ENCODE assay signal across 9 cellular contexts in the genomic region with DNA sequence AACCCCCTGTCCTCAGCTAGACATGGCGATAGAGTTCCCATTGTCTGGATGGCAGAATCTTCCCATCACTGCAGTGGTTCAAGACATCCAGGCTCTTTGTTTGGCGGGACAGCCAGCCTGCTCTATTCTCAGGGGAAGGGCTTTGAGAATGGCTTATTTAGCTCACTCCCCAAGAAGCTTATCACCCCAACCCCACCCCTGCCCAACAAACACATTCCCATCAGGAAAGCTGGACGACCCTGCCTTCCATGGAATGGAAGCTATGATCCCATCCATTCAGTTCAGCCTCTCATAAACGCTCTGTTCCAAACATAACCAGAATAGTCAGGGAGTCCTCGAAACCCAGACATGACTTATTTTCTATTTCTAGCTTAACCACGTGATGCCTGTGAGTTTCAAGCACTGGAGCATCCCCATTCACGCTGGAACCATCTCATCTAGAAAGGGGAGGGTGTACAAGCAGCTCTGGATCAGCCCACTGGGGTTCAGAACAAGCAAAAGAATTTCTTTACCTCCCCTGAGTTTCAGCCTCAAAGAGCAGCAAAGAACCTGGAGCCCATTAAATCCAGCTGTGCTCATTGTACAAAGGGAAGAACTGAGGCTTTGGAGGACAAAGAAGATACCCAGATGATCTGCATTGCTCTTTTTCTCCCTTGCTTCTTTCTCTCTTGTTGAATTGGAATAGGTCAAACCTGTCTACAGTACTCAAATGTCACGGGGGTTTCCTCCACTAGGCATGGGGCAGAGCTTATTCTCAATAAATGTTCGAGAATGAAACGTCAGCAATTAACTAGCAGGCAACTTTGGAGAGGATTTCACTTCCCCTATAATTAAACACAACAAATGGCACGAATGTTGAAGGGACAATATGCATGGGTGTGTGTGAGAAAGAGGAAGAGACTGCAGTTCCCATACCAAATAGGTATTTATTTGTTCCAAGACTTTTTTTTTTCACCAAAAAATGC.
DNase-seq lines count a peak whose midpoint lies in the region; ATAC-seq and TF ChIP-seq lines count a peak whose summit lies in the region.
"Had no signal": no experiment of that assay in that cellular context is flagged by ENCODE, and none has a peak within 500 bp of the region (broad histone marks: within the 10 kb centered on the region; RNA-seq: fewer than 3 reads in every experiment).

No MANE protein-coding gene starts in this region.

- POLR2A ChIA-PET in WTC11 (lab: Charles Lee) = interaction anchor here (0.7 kb wide), 1 partner anchor 150 kb away, joined by 3 read pairs; no protein-coding TSS in a partner anchor

- DNase-seq in GM06990 (ENCODE audit: extremely low read depth, insufficient read length) (peak; percentile 51), WTC11 (ENCODE audit: low spot score) (no peak), naive B cell (peak; percentile 88), SHP77 (lab: John Stamatoyannopoulos, UW) (no peak), iPS-NIHi11 (ENCODE audit: low spot score) (no peak)
- DNase-seq in stimulated activated CD4-positive, alpha-beta T cell treated with anti-CD3 and anti-CD28 coated beads, Interleukin-4, amount 100 ng/mL, for 24 hours = no peak
- no peak for DNase-seq in activated CD8-positive, alpha-beta memory T cell treated with anti-CD3 and anti-CD28 coated beads for 24 hours

- H3K27ac Mint-ChIP-seq in WTC11 (peak overlapping the region; percentile 91), naive B cell (peak overlapping the region; percentile 96 to 99 (median 99))

- H3K4me3 Mint-ChIP-seq in WTC11 (no peak overlapping the region), naive B cell (peak overlapping the region; percentile 23 to 83 (median 75))

- H3K4me3 ChIP-seq in GM06990 (replicated peaks; ENCODE audit: low read depth, low read length) = no peak overlapping the region
- H3K4me3 ChIP-seq: dorsolateral prefrontal cortex had no signal

- H3K27me3 Mint-ChIP-seq in WTC11 (ENCODE audit: low read depth) = no peaks in the 10 kb centered on the region
- H3K27me3 Mint-ChIP-seq in naive B cell = no peaks in the 10 kb centered on the region

- no peaks in the 10 kb centered on the region for H3K36me3 ChIP-seq in GM06990 (ENCODE audit: control insufficient read depth, insufficient read depth, low read length)

- CTCF ChIA-PET in WTC11 (lab: Charles Lee) = interaction anchor here (0.8 to 2.0 kb wide), 4 partner anchors 9 to 496 kb away, joined by 3 to 6 read pairs (median 4); no protein-coding TSS in a partner anchor

- H3K36me3 Mint-ChIP-seq in WTC11 (no peaks in the 10 kb centered on the region), naive B cell (no peaks in the 10 kb centered on the region)

- H3K27me3 ChIP-seq in GM06990 (replicated peaks; ENCODE audit: control insufficient read depth, insufficient read depth, low read length) = no peaks in the 10 kb centered on the region
- H3K27me3 ChIP-seq: dorsolateral prefrontal cortex had no signal

- H3K4me1 Mint-ChIP-seq in WTC11 = peaks cover 62% of the 10 kb centered on the region
- peaks cover 58 to 94% (median 77%) of the 10 kb centered on the region in 3 donors for H3K4me1 Mint-ChIP-seq in naive B cell

- H3K9me3 Mint-ChIP-seq in WTC11 = no peaks in the 10 kb centered on the region
- H3K9me3 Mint-ChIP-seq in naive B cell = no peaks in the 10 kb centered on the region

- TF ChIP-seq CTCF in GM06990 (IDR thresholded peaks at IDR 0.05; ENCODE audit: insufficient read depth, low read length, poor library complexity, severe bottlenecking) = no peak
- TF ChIP-seq CTCF in WTC11 (IDR thresholded peaks at IDR 0.05) = no peak

- peak; percentile 59 for ATAC-seq in HG02852 (IDR thresholded peaks at IDR 0.05; ENCODE audit: unreplicated experiment)
- no peak; the same call in 1 of the 2 replicates for ATAC-seq in WTC11
- ATAC-seq in naive B cell (ENCODE audit: low read depth in 2 of 2) = peak; percentile 91 to 92

TF ChIP-seq in WTC11, 78 proteins besides CTCF, POLR2A, EP300 and RAD21:
- TF ChIP-seq ELF4 (CRISPR knock-in tag; IDR thresholded peaks at IDR 0.05; ENCODE audit: low read depth) = no peak
- TF ChIP-seq, protein P1, sequence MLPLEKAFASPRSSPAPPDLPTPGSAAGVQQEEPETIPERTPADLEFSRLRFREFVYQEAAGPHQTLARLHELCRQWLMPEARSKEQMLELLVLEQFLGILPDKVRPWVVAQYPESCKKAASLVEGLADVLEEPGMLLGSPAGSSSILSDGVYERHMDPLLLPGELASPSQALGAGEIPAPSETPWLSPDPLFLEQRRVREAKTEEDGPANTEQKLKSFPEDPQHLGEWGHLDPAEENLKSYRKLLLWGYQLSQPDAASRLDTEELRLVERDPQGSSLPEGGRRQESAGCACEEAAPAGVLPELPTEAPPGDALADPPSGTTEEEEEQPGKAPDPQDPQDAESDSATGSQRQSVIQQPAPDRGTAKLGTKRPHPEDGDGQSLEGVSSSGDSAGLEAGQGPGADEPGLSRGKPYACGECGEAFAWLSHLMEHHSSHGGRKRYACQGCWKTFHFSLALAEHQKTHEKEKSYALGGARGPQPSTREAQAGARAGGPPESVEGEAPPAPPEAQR (CRISPR knock-in tag; IDR thresholded peaks at IDR 0.05) = no peak
- TF ChIP-seq, protein P2, sequence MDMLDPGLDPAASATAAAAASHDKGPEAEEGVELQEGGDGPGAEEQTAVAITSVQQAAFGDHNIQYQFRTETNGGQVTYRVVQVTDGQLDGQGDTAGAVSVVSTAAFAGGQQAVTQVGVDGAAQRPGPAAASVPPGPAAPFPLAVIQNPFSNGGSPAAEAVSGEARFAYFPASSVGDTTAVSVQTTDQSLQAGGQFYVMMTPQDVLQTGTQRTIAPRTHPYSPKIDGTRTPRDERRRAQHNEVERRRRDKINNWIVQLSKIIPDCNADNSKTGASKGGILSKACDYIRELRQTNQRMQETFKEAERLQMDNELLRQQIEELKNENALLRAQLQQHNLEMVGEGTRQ (CRISPR knock-in tag; IDR thresholded peaks at IDR 0.05) = 0 out of 2 replicates have a peak, but pooled peaks have one; percentile 18
- no peak for TF ChIP-seq PRRX2 (CRISPR knock-in tag; IDR thresholded peaks at IDR 0.05)

Comparison
In these comparisons a context has a peak if more than half of its experiments do, and no peak if none do; other contexts are left out.
1. DNase-seq: peak in GM06990 (single experiment) and naive B cell (single experiment); none in WTC11 (single experiment), stimulated activated CD4-positive, alpha-beta T cell treated with anti-CD3 and anti-CD28 coated beads, Interleukin-4, amount 100 ng/mL, for 24 hours (single experiment), SHP77 (0 of 2), iPS-NIHi11 (single experiment) and activated CD8-positive, alpha-beta memory T cell treated with anti-CD3 and anti-CD28 coated beads for 24 hours (single experiment).